29 cellular contexts compared by ENCODE assay signal in the genomic region with DNA sequence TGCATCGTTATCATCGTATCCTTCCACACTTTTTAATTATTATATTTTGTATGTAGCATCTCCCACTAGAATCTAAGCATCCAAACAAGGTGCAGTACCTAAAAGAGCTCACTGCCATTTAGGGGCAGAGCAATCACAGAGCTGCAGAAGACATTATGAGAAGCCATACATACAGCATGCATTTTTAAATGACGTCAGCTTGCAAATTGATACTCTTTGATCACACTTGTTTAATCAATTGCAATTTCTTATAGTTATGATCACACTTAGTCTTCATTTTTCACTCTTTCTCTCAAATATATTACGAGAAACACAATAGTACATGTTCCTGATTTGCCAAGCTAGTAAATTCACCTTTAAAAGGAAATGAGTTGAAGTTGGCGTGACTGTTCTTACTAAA.
"Had no signal": no experiment of that assay in that cellular context is flagged by ENCODE, and none has a peak within 500 bp of the region (broad histone marks: within the 10 kb centered on the region; RNA-seq: fewer than 3 reads in every experiment).

No MANE protein-coding gene starts in this region.

- H3K27ac Mint-ChIP-seq: dendritic cell treated with granulocyte-macrophage colony-stimulating factor and Interleukin-4, amounts not matched to agents 40 ng/mL and 50 ng/mL, for 4 days; effector memory CD8-positive, alpha-beta T cell; endodermal cell had no signal

- ATAC-seq: effector memory CD8-positive, alpha-beta T cell; esophagus mucosa; foreskin keratinocyte; gastrocnemius medialis; gastroesophageal sphincter; heart left ventricle; heart right ventricle had no signal

- H3K36me3 ChIP-seq: colonic mucosa, esophagus muscularis mucosa, esophagus squamous epithelium, gastrocnemius medialis, gastroesophageal sphincter, heart left ventricle, heart right ventricle had no signal

- H3K4me1 ChIP-seq: colonic mucosa, esophagus muscularis mucosa, esophagus squamous epithelium, foreskin keratinocyte, gastrocnemius medialis, gastroesophageal sphincter, heart left ventricle, heart right ventricle had no signal

- H3K27me3 ChIP-seq: colonic mucosa, dorsolateral prefrontal cortex, esophagus muscularis mucosa, esophagus squamous epithelium, foreskin keratinocyte, gastrocnemius medialis, gastroesophageal sphincter, heart left ventricle, heart right ventricle had no signal

- H3K27ac ChIP-seq: colonic mucosa, coronary artery, dorsolateral prefrontal cortex, epithelial cell of prostate, esophagus muscularis mucosa, esophagus squamous epithelium, foreskin keratinocyte, gastrocnemius medialis, gastroesophageal sphincter, heart left ventricle, heart right ventricle had no signal

- H3K4me3 Mint-ChIP-seq: dendritic cell treated with granulocyte-macrophage colony-stimulating factor and Interleukin-4, amounts not matched to agents 40 ng/mL and 50 ng/mL, for 4 days; effector memory CD8-positive, alpha-beta T cell; endodermal cell had no signal

- H3K9me3 ChIP-seq: colonic mucosa, esophagus muscularis mucosa, esophagus squamous epithelium, gastrocnemius medialis, gastroesophageal sphincter, heart left ventricle had no signal

- FAIRE-seq: colon, endometrium, endothelial cell of umbilical vein, frontal cortex had no signal

- DNase-seq: colonic mucosa; cortex of kidney; dermis blood vessel endothelial cell; dorsolateral prefrontal cortex; effector CD4-positive, alpha-beta T cell; effector CD8-positive, alpha-beta T cell; effector memory CD4-positive, alpha-beta T cell; effector memory CD8-positive, alpha-beta T cell; endodermal cell; erythroblast; esophagus squamous epithelium; foreskin fibroblast; foreskin keratinocyte; foreskin melanocyte; gastrocnemius medialis; glutamatergic neuron; head of caudate nucleus; heart left ventricle; heart right ventricle had no signal

- H3K27me3 Mint-ChIP-seq: dendritic cell treated with granulocyte-macrophage colony-stimulating factor and Interleukin-4, amounts not matched to agents 40 ng/mL and 50 ng/mL, for 4 days; effector memory CD8-positive, alpha-beta T cell had no signal

- H3K4me3 ChIP-seq: colonic mucosa, coronary artery, dorsolateral prefrontal cortex, esophagus muscularis mucosa, esophagus squamous epithelium, gastrocnemius medialis, gastroesophageal sphincter, heart left ventricle, heart right ventricle had no signal
